Comparison of ENCODE assay signal across 26 cellular contexts in genomic region chr20:658202-658601, GRCh38. TPM values are rescaled to one million over a fixed set of nuclear protein-coding genes. Genes with fewer than 3 reads are reported as not detected.
DNase-seq lines count a peak whose midpoint lies in the region; ATAC-seq and TF ChIP-seq lines count a peak whose summit lies in the region.
"Had no signal": no experiment of that assay in that cellular context is flagged by ENCODE, and none has a peak within 500 bp of the region (broad histone marks: within the 10 kb centered on the region; RNA-seq: fewer than 3 reads in every experiment).

No MANE protein-coding gene starts in this region.

- H3K4me1 Mint-ChIP-seq in WTC11 = peaks cover 82% of the 10 kb centered on the region

- peak overlapping the region; percentile 85 for H3K27ac Mint-ChIP-seq in WTC11
- H3K27ac Mint-ChIP-seq: HFFc6 had no signal

- TF ChIP-seq CTCF in HEK293 (tag by site-specific recombination; IDR thresholded peaks at IDR 0.05) = no peak
- TF ChIP-seq CTCF in WTC11 (IDR thresholded peaks at IDR 0.05) = no peak
- no peak for TF ChIP-seq CTCF in osteoblast (IDR thresholded peaks at IDR 0.05; ENCODE audit: extremely low read depth, low read depth, low read length)

- H3K4me1 ChIP-seq in HEK293 (ENCODE audit: control insufficient read depth, insufficient read depth, low read length) (no peaks in the 10 kb centered on the region), iPS DF 6.9 (ENCODE audit: control insufficient read depth, insufficient read depth, low read length) (peaks cover 22% of the 10 kb centered on the region), osteoblast (ENCODE audit: insufficient read depth, low read length) (peaks cover 18% of the 10 kb centered on the region)
- H3K4me1 ChIP-seq: BE2C had no signal

- WGBS in iPS DF 6.9 (ENCODE audit: insufficient coverage, insufficient read length) = no CpG with 5 or more reads among the region's 2 CpGs

- DNase-seq in WTC11 (ENCODE audit: low spot score) (no peak), iPS DF 6.9 (ENCODE audit: low read depth, low spot score) (no peak), osteoblast (ENCODE audit: insufficient read length, low spot score, missing footprints) (peak; percentile 63), Kasumi-1 (lab: John Stamatoyannopoulos, UW) (no peak), hepatic stellate cell (ENCODE audit: low spot score) (no peak), Ammon's horn (ENCODE audit: low spot score) (no peak)
- DNase-seq: BE2C; Calu3; DMS79 treated with DMSO at 0.1 percent for 48 hours; GF-D8; H7; HFFc6; NCI-H1105; NCI-H1436 treated with DMSO at 0.1 percent for 48 hours; NCI-H1930; NCI-H2107; NCI-H446; NCI-H524 treated with DMSO at 0.1 percent for 48 hours; NCI-H82; NK-92 treated with Interleukin-12 subunit alpha and Interleukin-12 subunit beta, amount 100 ng/mL, for 24 hours; PC-3 had no signal

- POLR2A ChIA-PET in HEK293 (lab: Yijun Ruan, JAX) = no interaction called here
- POLR2A ChIA-PET in WTC11 (lab: Charles Lee) = interaction anchor here (0.5 kb wide), 1 partner anchor 48 kb away, joined by 3 read pairs; no protein-coding TSS in a partner anchor

- H3K9me3 ChIP-seq in HEK293 (ENCODE audit: control insufficient read depth, insufficient read depth, low read depth, low read length) = no peaks in the 10 kb centered on the region
- H3K9me3 ChIP-seq in iPS DF 6.9 (ENCODE audit: control insufficient read depth, insufficient read depth, low read length) = no peaks in the 10 kb centered on the region
- no peaks in the 10 kb centered on the region for H3K9me3 ChIP-seq in osteoblast (ENCODE audit: low read depth, low read length)
- H3K9me3 ChIP-seq: BE2C had no signal

- H3K9me3 Mint-ChIP-seq in WTC11 = no peaks in the 10 kb centered on the region
- H3K9me3 Mint-ChIP-seq: HFFc6 had no signal

- no peak overlapping the region for H3K4me3 ChIP-seq in HEK293 (ENCODE audit: low read depth, low read length)
- H3K4me3 ChIP-seq in iPS DF 6.9 (ENCODE audit: low read length) = no peak overlapping the region
- H3K4me3 ChIP-seq in osteoblast (ENCODE audit: insufficient read depth, low read length) = no peak overlapping the region
- H3K4me3 ChIP-seq: K562 had no signal

- no peaks in the 10 kb centered on the region for H3K36me3 ChIP-seq in HEK293 (ENCODE audit: control insufficient read depth in 2 of 2, insufficient read depth in 1 of 2, low read length in 2 of 2)
- no peaks in the 10 kb centered on the region for H3K36me3 ChIP-seq in iPS DF 6.9 (ENCODE audit: control insufficient read depth, insufficient read depth, low read length)
- no peaks in the 10 kb centered on the region for H3K36me3 ChIP-seq in osteoblast (ENCODE audit: insufficient read depth, low read length)
- H3K36me3 ChIP-seq: BE2C had no signal

- CTCF ChIA-PET in HEK293 (lab: Yijun Ruan, JAX) (interaction anchor here (1.0 to 5.4 kb wide), 3 partner anchors 8 to 96 kb away, joined by 3 to 81 read pairs (median 10); no protein-coding TSS in a partner anchor), WTC11 (lab: Charles Lee) (interaction anchor here (1.0 to 3.5 kb wide), 4 partner anchors 10 to 81 kb away, joined by 4 to 34 read pairs (median 14); no protein-coding TSS in a partner anchor)

- no peaks in the 10 kb centered on the region for H3K36me3 Mint-ChIP-seq in WTC11

- H3K27me3 ChIP-seq in iPS DF 6.9 (ENCODE audit: control insufficient read depth, insufficient read depth, low read length) = no peaks in the 10 kb centered on the region
- H3K27me3 ChIP-seq in osteoblast (ENCODE audit: insufficient read depth, low read length) = peaks cover 23% of the 10 kb centered on the region
- H3K27me3 ChIP-seq: BE2C had no signal

- no peaks in the 10 kb centered on the region for H4K20me1 ChIP-seq in osteoblast (ENCODE audit: insufficient read depth, low read length)

- no peak overlapping the region for H3K4me2 ChIP-seq in osteoblast (ENCODE audit: insufficient read depth, low read length)

- H2AFZ ChIP-seq in osteoblast (ENCODE audit: low read length) = no peak overlapping the region

- H3K27ac ChIP-seq in HEK293 (ENCODE audit: extremely low read depth, low read depth, low read length) = no peak overlapping the region
- peak overlapping the region; percentile 36 for H3K27ac ChIP-seq in iPS DF 6.9 (ENCODE audit: low read length)
- H3K27ac ChIP-seq in osteoblast (ENCODE audit: low read depth, low read length) = no peak overlapping the region

- peak; percentile 11 for ATAC-seq in WTC11
- ATAC-seq: HepG2, K562, PC-3 had no signal

- peak overlapping the region; percentile 2; the same call in 1 of the 2 replicates for H3K4me3 Mint-ChIP-seq in WTC11

- H3K79me2 ChIP-seq in osteoblast (ENCODE audit: insufficient read depth, low read length) = peaks cover 5% of the 10 kb centered on the region

- H3K27me3 Mint-ChIP-seq in WTC11 (ENCODE audit: low read depth) = peaks cover 31% of the 10 kb centered on the region

TF ChIP-seq in HEK293, 187 proteins besides CTCF, POLR2A, EP300 and RAD21 (continues in another document):
- TF ChIP-seq ZNF18 (tag by site-specific recombination; IDR thresholded peaks at IDR 0.05) = no peak

TF ChIP-seq in WTC11, 78 proteins besides CTCF, POLR2A, EP300 and RAD21:
- TF ChIP-seq ZNF532 (CRISPR knock-in tag; IDR thresholded peaks at IDR 0.05; ENCODE audit: borderline replicate concordance) = peak; percentile 6; the same call in 1 of the 2 replicates
- no peak for TF ChIP-seq NR3C1 (CRISPR knock-in tag; conservative IDR thresholded peaks at IDR 0.05; ENCODE audit: low read depth)

RNA-seq across cellular contexts. Expression of gene SRXN1, which starts 5.2 kb away (rescaled TPM):
- 23.0 to 25.7 TPM (median 24.5 TPM) in 3 replicates for total RNA-seq in WTC11 (2021)
- total RNA-seq in osteoblast = 60.1 and 65.1 TPM in 2 replicates

RNA-seq across cellular contexts. Expression of gene SCRT2, which starts 17.4 kb away (rescaled TPM):
- total RNA-seq in WTC11 (2021) (0.14 to 0.20 TPM (median 0.16 TPM) in 3 replicates), osteoblast (not detected in 2 replicates)
- total RNA-seq: Calu3, HepG2, HFFc6, LHCN-M2, MCF 10A, PC-3 had no signal

RNA-seq across cellular contexts. Expression of gene TCF15, which starts 48.1 kb away (rescaled TPM):
- 3.8 to 5.8 TPM (median 4.6 TPM) in 3 replicates for total RNA-seq in WTC11 (2021)
- total RNA-seq in osteoblast = not detected in 2 replicates
- total RNA-seq: Calu3, HepG2, HFFc6, LHCN-M2, MCF 10A had no signal
